ENCODE assay signal across 12 cellular contexts in the genomic region with DNA sequence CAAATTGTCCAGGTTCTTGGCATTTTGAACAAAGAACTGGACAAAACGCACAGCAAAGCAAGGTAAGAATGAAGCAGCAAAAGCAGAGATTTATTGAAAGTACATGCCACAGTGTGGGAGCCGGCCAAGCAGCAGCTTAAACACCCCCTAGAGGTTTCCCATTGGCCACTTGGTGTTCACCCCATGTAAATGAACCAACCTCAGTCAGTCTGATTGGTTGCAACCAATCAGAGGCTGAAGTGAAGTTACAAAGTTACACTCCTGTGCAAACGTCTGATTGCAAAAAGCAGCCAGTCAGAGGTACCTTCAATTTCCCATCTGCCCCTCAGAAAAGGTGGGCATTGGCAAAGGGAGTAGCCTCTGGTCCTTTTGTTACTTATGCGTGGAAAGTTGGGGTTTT. TPM values are rescaled to one million over a fixed set of nuclear protein-coding genes. Genes with fewer than 3 reads are reported as not detected.
A peak's percentile ranks its signal among the peaks of the same experiment; 100 is the strongest.
DNase-seq lines count a peak whose midpoint lies in the region; ATAC-seq and FAIRE-seq lines count a peak whose summit lies in the region.
"Had no signal": no experiment of that assay in that cellular context is flagged by ENCODE, and none has a peak within 500 bp of the region (broad histone marks: within the 10 kb centered on the region; RNA-seq: fewer than 3 reads in every experiment).

No MANE protein-coding gene starts in this region.

- H3K9me3 Mint-ChIP-seq in activated naive CD8-positive, alpha-beta T cell treated with anti-CD3 and anti-CD28 coated beads, Interleukin-2, amount 10 ng/mL, durations not matched to agents 7 days and 5 days: peaks cover 2% of the 10 kb centered on the region
- H3K9me3 Mint-ChIP-seq in activated naive CD8-positive, alpha-beta T cell treated with anti-CD3 and anti-CD28 coated beads for 36 hours: peaks cover 2% of the 10 kb centered on the region

- H3K4me3 Mint-ChIP-seq in activated naive CD8-positive, alpha-beta T cell treated with anti-CD3 and anti-CD28 coated beads, Interleukin-2, amount 10 ng/mL, durations not matched to agents 7 days and 5 days: no peak overlapping the region
- no peak overlapping the region for H3K4me3 Mint-ChIP-seq in activated naive CD8-positive, alpha-beta T cell treated with anti-CD3 and anti-CD28 coated beads for 36 hours
- H3K4me3 Mint-ChIP-seq: naive thymus-derived CD4-positive, alpha-beta T cell had no signal

- no peaks in the 10 kb centered on the region for H3K27me3 ChIP-seq in SJCRH30
- H3K27me3 ChIP-seq: dorsolateral prefrontal cortex, tibial nerve had no signal

- H3K27me3 Mint-ChIP-seq in activated naive CD8-positive, alpha-beta T cell treated with anti-CD3 and anti-CD28 coated beads, Interleukin-2, amount 10 ng/mL, durations not matched to agents 7 days and 5 days: peaks cover 26% of the 10 kb centered on the region
- no peaks in the 10 kb centered on the region for H3K27me3 Mint-ChIP-seq in activated naive CD8-positive, alpha-beta T cell treated with anti-CD3 and anti-CD28 coated beads for 36 hours

- H3K4me3 ChIP-seq in SJCRH30: peak overlapping the region; percentile 33
- H3K4me3 ChIP-seq: dorsolateral prefrontal cortex, tibial nerve had no signal

- H3K36me3 ChIP-seq in SJCRH30: no peaks in the 10 kb centered on the region

- no peaks in the 10 kb centered on the region for H3K4me1 Mint-ChIP-seq in activated naive CD8-positive, alpha-beta T cell treated with anti-CD3 and anti-CD28 coated beads, Interleukin-2, amount 10 ng/mL, durations not matched to agents 7 days and 5 days
- H3K4me1 Mint-ChIP-seq in activated naive CD8-positive, alpha-beta T cell treated with anti-CD3 and anti-CD28 coated beads for 36 hours: peaks cover 1% of the 10 kb centered on the region

- no peaks in the 10 kb centered on the region for H3K9me3 ChIP-seq in SJCRH30 (replicated peaks)

- no peak overlapping the region for H3K27ac Mint-ChIP-seq in activated naive CD8-positive, alpha-beta T cell treated with anti-CD3 and anti-CD28 coated beads, Interleukin-2, amount 10 ng/mL, durations not matched to agents 7 days and 5 days
- H3K27ac Mint-ChIP-seq in activated naive CD8-positive, alpha-beta T cell treated with anti-CD3 and anti-CD28 coated beads for 36 hours: no peak overlapping the region

- H3K27ac ChIP-seq in SJCRH30: no peak overlapping the region
- H3K27ac ChIP-seq: dorsolateral prefrontal cortex, tibial nerve had no signal

- POLR2A ChIA-PET in activated naive CD8-positive, alpha-beta T cell treated with anti-CD3 and anti-CD28 coated beads, Interleukin-2, amount 10 ng/mL, durations not matched to agents 7 days and 5 days (lab: Charles Lee): interaction anchor here (1.3 kb wide), 1 partner anchor 10 kb away, joined by 3 read pairs; no protein-coding TSS in a partner anchor

- no peak for ATAC-seq in activated naive CD8-positive, alpha-beta T cell treated with anti-CD3 and anti-CD28 coated beads, Interleukin-2, amount 10 ng/mL, durations not matched to agents 7 days and 5 days (ENCODE audit: low read depth)
- no peak for ATAC-seq in GM21381 (IDR thresholded peaks at IDR 0.05; ENCODE audit: unreplicated experiment)
- ATAC-seq: naive thymus-derived CD4-positive, alpha-beta T cell had no signal

- peak; percentile 7 for DNase-seq in activated naive CD8-positive, alpha-beta T cell treated with anti-CD3 and anti-CD28 coated beads, Interleukin-2, amount 10 ng/mL, durations not matched to agents 7 days and 5 days
- no peak for DNase-seq in activated naive CD8-positive, alpha-beta T cell treated with anti-CD3 and anti-CD28 coated beads for 36 hours
- DNase-seq in SJCRH30 (peak; percentile 60 to 78), renal cortical epithelial cell (ENCODE audit: low read depth) (peak; percentile 67), RCC 7860 (ENCODE audit: low spot score) (no peak)
- DNase-seq: activated CD8-positive, alpha-beta memory T cell treated with anti-CD3 and anti-CD28 coated beads, Interleukin-2, amount 50 U/mL, for 48 hours; dorsolateral prefrontal cortex; naive thymus-derived CD4-positive, alpha-beta T cell; NCI-H1930 had no signal

- peaks cover 6% of the 10 kb centered on the region for H3K36me3 Mint-ChIP-seq in activated naive CD8-positive, alpha-beta T cell treated with anti-CD3 and anti-CD28 coated beads, Interleukin-2, amount 10 ng/mL, durations not matched to agents 7 days and 5 days
- peaks cover 3% of the 10 kb centered on the region for H3K36me3 Mint-ChIP-seq in activated naive CD8-positive, alpha-beta T cell treated with anti-CD3 and anti-CD28 coated beads for 36 hours

- no peak for FAIRE-seq in RCC 7860 (lab: Jason Lieb, UNC)
- FAIRE-seq: H54 had no signal

- H3K4me1 ChIP-seq in SJCRH30: no peaks in the 10 kb centered on the region
- H3K4me1 ChIP-seq: tibial nerve had no signal

RNA-seq across cellular contexts. Expression of a gene that starts 8.8 kb away (rescaled TPM):
- 10 to 100 TPM; 34.7 to 36.7 TPM for total RNA-seq in activated naive CD8-positive, alpha-beta T cell treated with anti-CD3 and anti-CD28 coated beads, Interleukin-2, amount 10 ng/mL, durations not matched to agents 7 days and 5 days
- 10 to 100 TPM; 29.7 to 30.5 TPM for total RNA-seq in activated naive CD8-positive, alpha-beta T cell treated with anti-CD3 and anti-CD28 coated beads for 36 hours
- total RNA-seq in SJCRH30 (2014; rRNA removed; shearing (Covaris generic)): 46.3 and 47.6 TPM in 2 replicates
- 52.7 and 59.0 TPM in 2 replicates for total RNA-seq in renal cortical epithelial cell

RNA-seq across cellular contexts. Expression of a gene that starts 18.1 kb away (rescaled TPM):
- under 1 TPM; 0.23 to 0.39 TPM for total RNA-seq in activated naive CD8-positive, alpha-beta T cell treated with anti-CD3 and anti-CD28 coated beads, Interleukin-2, amount 10 ng/mL, durations not matched to agents 7 days and 5 days
- total RNA-seq in activated naive CD8-positive, alpha-beta T cell treated with anti-CD3 and anti-CD28 coated beads for 36 hours: under 1 TPM; 0.08 to 0.12 TPM
- total RNA-seq in SJCRH30 (2014; rRNA removed; shearing (Covaris generic)): not detected in 2 replicates
- 0.10 TPM in 1 of 2 replicates, not detected in the other for total RNA-seq in renal cortical epithelial cell

RNA-seq across cellular contexts. Expression of a gene that starts 30.7 kb away (rescaled TPM):
- 10 to 100 TPM; 10.3 to 12.1 TPM for total RNA-seq in activated naive CD8-positive, alpha-beta T cell treated with anti-CD3 and anti-CD28 coated beads, Interleukin-2, amount 10 ng/mL, durations not matched to agents 7 days and 5 days
- total RNA-seq in activated naive CD8-positive, alpha-beta T cell treated with anti-CD3 and anti-CD28 coated beads for 36 hours: 1 to 10 TPM; 4.8 to 5.3 TPM
- total RNA-seq in SJCRH30 (2014; rRNA removed; shearing (Covaris generic)): 4.7 TPM in 2 replicates
- total RNA-seq in renal cortical epithelial cell: 3.1 and 4.9 TPM in 2 replicates

RNA-seq across cellular contexts. Expression of a gene that starts 30.8 kb away (rescaled TPM):
- 10 to 100 TPM; 63.6 to 63.8 TPM for total RNA-seq in activated naive CD8-positive, alpha-beta T cell treated with anti-CD3 and anti-CD28 coated beads, Interleukin-2, amount 10 ng/mL, durations not matched to agents 7 days and 5 days
- total RNA-seq in activated naive CD8-positive, alpha-beta T cell treated with anti-CD3 and anti-CD28 coated beads for 36 hours: 10 to 100 TPM; 34.2 to 35.5 TPM
- 17.0 and 17.6 TPM in 2 replicates for total RNA-seq in SJCRH30 (2014; rRNA removed; shearing (Covaris generic))
- total RNA-seq in renal cortical epithelial cell: 8.5 and 28.2 TPM in 2 replicates

RNA-seq across cellular contexts. Expression of a gene that starts 39.5 kb away (rescaled TPM):
- total RNA-seq in activated naive CD8-positive, alpha-beta T cell treated with anti-CD3 and anti-CD28 coated beads, Interleukin-2, amount 10 ng/mL, durations not matched to agents 7 days and 5 days: 10 to 100 TPM; 16.5 to 19.5 TPM
- total RNA-seq in activated naive CD8-positive, alpha-beta T cell treated with anti-CD3 and anti-CD28 coated beads for 36 hours: 10 to 100 TPM; 12.2 to 12.8 TPM
- total RNA-seq in SJCRH30 (2014; rRNA removed; shearing (Covaris generic)): 16.1 and 17.6 TPM in 2 replicates
- total RNA-seq in renal cortical epithelial cell: 13.4 and 13.7 TPM in 2 replicates

Comparison
In these comparisons a context has a peak if more than half of its experiments do, and no peak if none do; other contexts are left out.
1. DNase-seq: peak in activated naive CD8-positive, alpha-beta T cell treated with anti-CD3 and anti-CD28 coated beads, Interleukin-2, amount 10 ng/mL, durations not matched to agents 7 days and 5 days (single experiment), SJCRH30 (2 of 2) and renal cortical epithelial cell (single experiment); none in activated naive CD8-positive, alpha-beta T cell treated with anti-CD3 and anti-CD28 coated beads for 36 hours (single experiment) and RCC 7860 (single experiment).